In genomic region chr10:44936314-44936975, GRCh38 we compare ENCODE assay signal across 23 cellular contexts. TPM values are rescaled to one million over a fixed set of nuclear protein-coding genes. Genes with fewer than 3 reads are reported as not detected.
A peak's percentile ranks its signal among the peaks of the same experiment; 100 is the strongest.
DNase-seq lines count a peak whose midpoint lies in the region; ATAC-seq, FAIRE-seq and TF ChIP-seq lines count a peak whose summit lies in the region.
"Had no signal": no experiment of that assay in that cellular context is flagged by ENCODE, and none has a peak within 500 bp of the region (broad histone marks: within the 10 kb centered on the region; RNA-seq: fewer than 3 reads in every experiment).

No MANE protein-coding gene starts in this region.

- no peak for FAIRE-seq in GM12878 (lab: Jason Lieb, UNC)
- FAIRE-seq: GM12892 had no signal

- no peaks in the 10 kb centered on the region for H3K36me3 Mint-ChIP-seq in activated CD8-positive, alpha-beta memory T cell treated with anti-CD3 and anti-CD28 coated beads, Interleukin-2, amount 10 ng/mL, durations not matched to agents 7 days and 5 days
- no peaks in the 10 kb centered on the region for H3K36me3 Mint-ChIP-seq in activated T-helper 2 cell treated with anti-CD3 and anti-CD28 coated beads, Interferon-gamma antibody, Interleukin-2, Interleukin-4, amounts not matched to agents 10 μg/mL and 5 μg/mL and 100 μg/mL, durations not matched to agents 14 hours and 24 hours and 36 hours (ENCODE audit: low read depth)

- H3K27ac ChIP-seq in GM12878 (ENCODE audit: control insufficient read depth, insufficient read depth), result no peak overlapping the region
- peak overlapping the region; percentile 51 to 69 for H3K27ac ChIP-seq in thoracic aorta

- intact Hi-C loops in GM12878 (cut with micrococcal nuclease; ENCODE audit: unreplicated experiment), result no loop called here
- intact Hi-C loops in activated T-helper 2 cell treated with anti-CD3 and anti-CD28 coated beads, Interferon-gamma antibody, Interleukin-2, Interleukin-4, amounts not matched to agents 10 μg/mL and 5 μg/mL and 100 μg/mL, durations not matched to agents 14 hours and 24 hours and 36 hours (cut with micrococcal nuclease), result no loop called here

- H3K9ac ChIP-seq in GM12878 (ENCODE audit: control insufficient read depth, insufficient read depth, low read length), result no peak overlapping the region

- H3K4me1 Mint-ChIP-seq in activated CD8-positive, alpha-beta memory T cell treated with anti-CD3 and anti-CD28 coated beads, Interleukin-2, amount 10 ng/mL, durations not matched to agents 7 days and 5 days, result peaks cover 13% of the 10 kb centered on the region
- peaks cover 8% of the 10 kb centered on the region for H3K4me1 Mint-ChIP-seq in activated T-helper 2 cell treated with anti-CD3 and anti-CD28 coated beads, Interferon-gamma antibody, Interleukin-2, Interleukin-4, amounts not matched to agents 10 μg/mL and 5 μg/mL and 100 μg/mL, durations not matched to agents 14 hours and 24 hours and 36 hours (ENCODE audit: low read depth)

- no peak overlapping the region for H3K27ac Mint-ChIP-seq in activated CD8-positive, alpha-beta memory T cell treated with anti-CD3 and anti-CD28 coated beads, Interleukin-2, amount 10 ng/mL, durations not matched to agents 7 days and 5 days
- no peak overlapping the region for H3K27ac Mint-ChIP-seq in activated T-helper 2 cell treated with anti-CD3 and anti-CD28 coated beads, Interferon-gamma antibody, Interleukin-2, Interleukin-4, amounts not matched to agents 10 μg/mL and 5 μg/mL and 100 μg/mL, durations not matched to agents 14 hours and 24 hours and 36 hours
- H3K27ac Mint-ChIP-seq: activated naive CD8-positive, alpha-beta T cell treated with anti-CD3 and anti-CD28 coated beads, Interleukin-2, amount 50 U/mL, for 24 hours had no signal

- CTCF ChIA-PET in activated CD8-positive, alpha-beta memory T cell treated with anti-CD3 and anti-CD28 coated beads, Interleukin-2, amount 10 ng/mL, durations not matched to agents 7 days and 5 days (lab: Charles Lee), result no interaction called here
- CTCF ChIA-PET in GM12878 (lab: Yijun Ruan, JAX), result interaction anchor here (1.3 to 8.0 kb wide), 3 partner anchors 10 to 69 kb away, joined by 3 to 116 read pairs (median 5); no protein-coding TSS in a partner anchor

- in situ Hi-C loops in GM12878 (cut with MboI), result no loop called here

- H3K4me3 ChIP-seq in GM12878 (no peak overlapping the region), thoracic aorta (no peak overlapping the region)

- H3K27me3 ChIP-seq in GM12878 (replicated peaks in 1 of 2; ENCODE audit: control insufficient read depth in 2 of 2, insufficient read depth in 2 of 2, low read length in 1 of 2), result no peaks in the 10 kb centered on the region
- no peaks in the 10 kb centered on the region for H3K27me3 ChIP-seq in thoracic aorta (replicated peaks; ENCODE audit: insufficient read depth)

- TF ChIP-seq CTCF in GM12878 (IDR thresholded peaks at IDR 0.05 in 2 of 3, conservative IDR thresholded peaks at IDR 0.05 in 1 of 3; ENCODE audit: control insufficient read depth in 2 of 3, extremely low read depth in 1 of 3, insufficient read depth in 1 of 3, low read depth in 3 of 3, low read length in 3 of 3), result no peak
- no peak for TF ChIP-seq CTCF in thoracic aorta (IDR thresholded peaks at IDR 0.05)

- no peaks in the 10 kb centered on the region for H4K20me1 ChIP-seq in GM12878 (ENCODE audit: control insufficient read depth, insufficient read depth)

- peaks cover 7% of the 10 kb centered on the region for H3K27me3 Mint-ChIP-seq in activated CD8-positive, alpha-beta memory T cell treated with anti-CD3 and anti-CD28 coated beads, Interleukin-2, amount 10 ng/mL, durations not matched to agents 7 days and 5 days
- H3K27me3 Mint-ChIP-seq in activated T-helper 2 cell treated with anti-CD3 and anti-CD28 coated beads, Interferon-gamma antibody, Interleukin-2, Interleukin-4, amounts not matched to agents 10 μg/mL and 5 μg/mL and 100 μg/mL, durations not matched to agents 14 hours and 24 hours and 36 hours (ENCODE audit: low read depth), result peaks cover 4% of the 10 kb centered on the region

- RAD21 ChIA-PET in GM12878 (lab: Charles Lee; ENCODE audit: unreplicated experiment), result interaction anchor here (0.8 to 5.3 kb wide), 2 partner anchors 41 to 67 kb away, joined by 3 to 62 read pairs; partner anchors contain the start of gene DEPP1

- POLR2A ChIA-PET in GM12878 (lab: Charles Lee), result interaction anchor here (1.1 to 1.5 kb wide), 4 partner anchors 11 to 42 kb away, joined by 3 to 4 read pairs (median 4); partner anchors contain the start of gene DEPP1

- ATAC-seq in activated CD8-positive, alpha-beta memory T cell treated with anti-CD3 and anti-CD28 coated beads, Interleukin-2, amount 10 ng/mL, durations not matched to agents 7 days and 5 days, result no peak
- ATAC-seq in GM12878 (no peak), thoracic aorta (ENCODE audit: insufficient number of reproducible peaks, low FRiP score, low read depth) (no peak)
- ATAC-seq: activated naive CD8-positive, alpha-beta T cell treated with anti-CD3 and anti-CD28 coated beads, Interleukin-2, amount 50 U/mL, for 24 hours had no signal

- DNase-seq in activated CD8-positive, alpha-beta memory T cell treated with anti-CD3 and anti-CD28 coated beads, Interleukin-2, amount 10 ng/mL, durations not matched to agents 7 days and 5 days, result peak; percentile 18
- no peak for DNase-seq in activated CD8-positive, alpha-beta memory T cell treated with anti-CD3 and anti-CD28 coated beads, Interleukin-2, amount 50 U/mL, for 4 hours
- DNase-seq in GM12878 (ENCODE audit: low read depth, low spot score), result no peak
- DNase-seq in mesenteric fat pad (ENCODE audit: low spot score), result peak; percentile 62
- DNase-seq in thoracic aorta (ENCODE audit: low spot score), result no peak
- DNase-seq in DMS 273 (lab: John Stamatoyannopoulos, UW; ENCODE audit: unreplicated experiment), result no peak
- no peak for DNase-seq in activated T-helper 2 cell treated with anti-CD3 and anti-CD28 coated beads, Interferon-gamma antibody, Interleukin-2, Interleukin-4, amounts not matched to agents 10 μg/mL and 5 μg/mL and 100 μg/mL, durations not matched to agents 14 hours and 24 hours and 36 hours (ENCODE audit: low spot score)
- no peak for DNase-seq in ecto neural progenitor cell (ENCODE audit: low spot score)
- DNase-seq: activated naive CD8-positive, alpha-beta T cell treated with anti-CD3 and anti-CD28 coated beads, Interleukin-2, amount 50 U/mL, for 24 hours; central memory CD4-positive, alpha-beta T cell; DMS 273 treated with DMSO at 0.1 percent for 48 hours; NCI-H1417; NCI-H2171; stimulated activated CD4-positive, alpha-beta T cell treated with anti-CD3 and anti-CD28 coated beads, Interleukin-2, amount 100 ng/mL, for 24 hours had no signal

- SMC1A ChIA-PET in GM12878 (lab: Charles Lee; ENCODE audit: uncharacterized antibody, unreplicated experiment), result interaction anchor here (0.9 to 5.2 kb wide), 4 partner anchors 9 to 65 kb away, joined by 3 to 92 read pairs (median 5); no protein-coding TSS in a partner anchor

- H3K4me3 Mint-ChIP-seq in activated CD8-positive, alpha-beta memory T cell treated with anti-CD3 and anti-CD28 coated beads, Interleukin-2, amount 10 ng/mL, durations not matched to agents 7 days and 5 days, result no peak overlapping the region
- H3K4me3 Mint-ChIP-seq in activated T-helper 2 cell treated with anti-CD3 and anti-CD28 coated beads, Interferon-gamma antibody, Interleukin-2, Interleukin-4, amounts not matched to agents 10 μg/mL and 5 μg/mL and 100 μg/mL, durations not matched to agents 14 hours and 24 hours and 36 hours (ENCODE audit: low read depth), result no peak overlapping the region
- H3K4me3 Mint-ChIP-seq: activated naive CD8-positive, alpha-beta T cell treated with anti-CD3 and anti-CD28 coated beads, Interleukin-2, amount 50 U/mL, for 24 hours had no signal

- H3K4me1 ChIP-seq in GM12878 (ENCODE audit: control insufficient read depth, insufficient read depth, low read length) (peaks cover 8% of the 10 kb centered on the region), thoracic aorta (ENCODE audit: control insufficient read depth in 1 of 2, low read depth in 2 of 2) (peaks cover 21 to 37% of the 10 kb centered on the region in 2 donors)

- peak overlapping the region; percentile 12; the same call in 1 of the 2 replicates for H2AFZ ChIP-seq in GM12878 (ENCODE audit: control insufficient read depth, low read depth, low read length)

- TF ChIP-seq POLR2A in GM12878 (IDR thresholded peaks at IDR 0.05; ENCODE audit: low read depth, low read length), result no peak

- no peaks in the 10 kb centered on the region for H3K9me3 Mint-ChIP-seq in activated CD8-positive, alpha-beta memory T cell treated with anti-CD3 and anti-CD28 coated beads, Interleukin-2, amount 10 ng/mL, durations not matched to agents 7 days and 5 days (ENCODE audit: low read depth)
- no peaks in the 10 kb centered on the region for H3K9me3 Mint-ChIP-seq in activated T-helper 2 cell treated with anti-CD3 and anti-CD28 coated beads, Interferon-gamma antibody, Interleukin-2, Interleukin-4, amounts not matched to agents 10 μg/mL and 5 μg/mL and 100 μg/mL, durations not matched to agents 14 hours and 24 hours and 36 hours

- H3K36me3 ChIP-seq in GM12878 (ENCODE audit: control insufficient read depth in 2 of 2, insufficient read depth in 2 of 2, low read length in 1 of 2), result no peaks in the 10 kb centered on the region
- H3K36me3 ChIP-seq in thoracic aorta, result no peaks in the 10 kb centered on the region

- H3K79me2 ChIP-seq in GM12878 (ENCODE audit: control insufficient read depth, insufficient read depth, low read length), result no peaks in the 10 kb centered on the region

- 72% methylated on average over 7 of the region's 7 CpGs for WGBS in GM12878 (ENCODE audit: insufficient coverage, insufficient replicate concordance, low lambda C conversion rate, missing lambda C conversion rate)

- BruUV-seq in GM12878 (replicated peaks; lab: Mats Ljungman, UMichigan), result no TSS peak

- no peak for TF ChIP-seq EP300 in GM12878 (IDR thresholded peaks at IDR 0.05; ENCODE audit: borderline replicate concordance in 1 of 2, control insufficient read depth in 1 of 2, low read depth in 2 of 2, low read length in 2 of 2)

- no peak overlapping the region for H3K4me2 ChIP-seq in GM12878 (ENCODE audit: control insufficient read depth, insufficient read depth)

- TF ChIP-seq RAD21 in GM12878 (IDR thresholded peaks at IDR 0.05; ENCODE audit: insufficient read depth, low read depth, low read length), result no peak

- H3K9me3 ChIP-seq in GM12878 (replicated peaks; ENCODE audit: control insufficient read depth, insufficient read depth, low read length), result no peaks in the 10 kb centered on the region; the same call in 2 of the 3 replicates
- H3K9me3 ChIP-seq in thoracic aorta, result no peaks in the 10 kb centered on the region

RNA-seq across cellular contexts. Expression of gene RASSF4, which starts 23.2 kb away (rescaled TPM):
- 1 to 10 TPM; 1.2 to 3.1 TPM for total RNA-seq in activated CD8-positive, alpha-beta memory T cell treated with anti-CD3 and anti-CD28 coated beads, Interleukin-2, amount 10 ng/mL, durations not matched to agents 7 days and 5 days
- total RNA-seq in GM12878 (2013; cell fraction: nucleolus; rRNA removed), result 175 and 194 TPM in 2 replicates
- total RNA-seq in GM12878 (2014; rRNA removed) (15.6 and 16.5 TPM in 2 replicates), GM12878 (2014; rRNA removed; fragmentation: Illumina TruSeq; extraction: Trizol) (10.9 and 11.9 TPM in 2 replicates), GM12878 (2021) (20.0 and 21.1 TPM in 2 replicates), mesenteric fat pad (122 TPM), thoracic aorta (10 to 100 TPM; 48.5 to 68.5 TPM)
- 9.8 TPM for polyA plus RNA-seq in GM12878 (2011; ENCODE audit: low read depth)
- polyA plus RNA-seq in GM12878 (2011; rRNA removed) (50.8 and 71.1 TPM in 2 replicates), GM12878 (2014; fragmentation: Illumina TruSeq; extraction: Trizol) (6.3 and 10.7 TPM in 2 replicates), GM12878 (2014; fragmentation: Nextera tagmentation; extraction: Ambion mirVana) (1 to 10 TPM; 3.7 to 4.0 TPM), GM12878 (2014; rRNA removed) (17.1 and 19.4 TPM in 2 replicates), GM12878 (2016; fragmentation: Nextera tagmentation; extraction: Ambion mirVana) (10 to 100 TPM; 17.1 to 19.1 TPM)
- polyA plus RNA-seq in GM12878 (2011; cell fraction: cytosol; rRNA removed), result 55.8 and 83.7 TPM in 2 replicates
- polyA plus RNA-seq in GM12878 (2011; cell fraction: nucleus; rRNA removed), result 307 and 389 TPM in 2 replicates
- polyA plus RNA-seq in GM12878 (2012), result 16.9 and 18.3 TPM in 2 replicates
- 45.6 and 75.7 TPM in 2 replicates for polyA minus RNA-seq in GM12878 (2011; rRNA and poly(A)+ RNA removed)
- polyA minus RNA-seq in GM12878 (2011; cell fraction: cytosol; rRNA and poly(A)+ RNA removed), result 17.1 and 19.4 TPM in 2 replicates
- polyA minus RNA-seq in GM12878 (2011; cell fraction: nucleus; rRNA and poly(A)+ RNA removed), result 66.4 and 98.8 TPM in 2 replicates
- 0.66 and 1.7 TPM in 2 replicates for total RNA-seq in activated T-helper 2 cell treated with anti-CD3 and anti-CD28 coated beads, Interferon-gamma antibody, Interleukin-2, Interleukin-4, amounts not matched to agents 10 μg/mL and 5 μg/mL and 100 μg/mL, durations not matched to agents 14 hours and 24 hours and 36 hours

RNA-seq across cellular contexts. Expression of gene TMEM72, which starts 25.3 kb away (rescaled TPM):
- not detected for total RNA-seq in activated CD8-positive, alpha-beta memory T cell treated with anti-CD3 and anti-CD28 coated beads, Interleukin-2, amount 10 ng/mL, durations not matched to agents 7 days and 5 days
- not detected in 2 replicates for total RNA-seq in GM12878 (2013; cell fraction: nucleolus; rRNA removed)
- total RNA-seq in GM12878 (2014; rRNA removed) (not detected in 2 replicates), GM12878 (2014; rRNA removed; fragmentation: Illumina TruSeq; extraction: Trizol) (not detected in 2 replicates), GM12878 (2021) (not detected in 2 replicates), mesenteric fat pad (not detected), thoracic aorta (not detected)
- not detected for polyA plus RNA-seq in GM12878 (2011; ENCODE audit: low read depth)
- polyA plus RNA-seq in GM12878 (2011; rRNA removed) (0.07 and 0.12 TPM in 2 replicates), GM12878 (2014; fragmentation: Illumina TruSeq; extraction: Trizol) (not detected in 2 replicates), GM12878 (2014; fragmentation: Nextera tagmentation; extraction: Ambion mirVana) (not detected), GM12878 (2014; rRNA removed) (not detected in 2 replicates), GM12878 (2016; fragmentation: Nextera tagmentation; extraction: Ambion mirVana) (not detected)
- polyA plus RNA-seq in GM12878 (2011; cell fraction: cytosol; rRNA removed), result 0.21 and 0.32 TPM in 2 replicates
- polyA plus RNA-seq in GM12878 (2011; cell fraction: nucleus; rRNA removed), result 0.28 and 0.42 TPM in 2 replicates
- 0.08 TPM in 1 of 2 replicates, not detected in the other for polyA plus RNA-seq in GM12878 (2012)
- 0.29 and 0.41 TPM in 2 replicates for polyA minus RNA-seq in GM12878 (2011; rRNA and poly(A)+ RNA removed)
- polyA minus RNA-seq in GM12878 (2011; cell fraction: cytosol; rRNA and poly(A)+ RNA removed), result not detected in 2 replicates
- 0.12 TPM in 1 of 2 replicates, not detected in the other for polyA minus RNA-seq in GM12878 (2011; cell fraction: nucleus; rRNA and poly(A)+ RNA removed)
- not detected in 2 replicates for total RNA-seq in activated T-helper 2 cell treated with anti-CD3 and anti-CD28 coated beads, Interferon-gamma antibody, Interleukin-2, Interleukin-4, amounts not matched to agents 10 μg/mL and 5 μg/mL and 100 μg/mL, durations not matched to agents 14 hours and 24 hours and 36 hours
- total RNA-seq: A172; activated CD8-positive, alpha-beta memory T cell treated with anti-CD3 and anti-CD28 coated beads for 36 hours; fibroblast of villous mesenchyme; HT-29; mucosa of gallbladder; sciatic nerve; SK-MEL-5 had no signal
- polyA plus RNA-seq: BJ had no signal

RNA-seq across cellular contexts. Expression of gene DEPP1, which starts 42.2 kb away (rescaled TPM):
- total RNA-seq in activated CD8-positive, alpha-beta memory T cell treated with anti-CD3 and anti-CD28 coated beads, Interleukin-2, amount 10 ng/mL, durations not matched to agents 7 days and 5 days, result under 1 TPM in 1 of 2 experiments, not detected in 1; 0.37 TPM
- 23.8 and 31.1 TPM in 2 replicates for total RNA-seq in GM12878 (2013; cell fraction: nucleolus; rRNA removed)
- total RNA-seq in GM12878 (2014; rRNA removed), result 7.8 and 8.4 TPM in 2 replicates
- 5.6 and 5.7 TPM in 2 replicates for total RNA-seq in GM12878 (2014; rRNA removed; fragmentation: Illumina TruSeq; extraction: Trizol)
- 8.6 and 8.9 TPM in 2 replicates for total RNA-seq in GM12878 (2021)
- polyA plus RNA-seq in GM12878 (2011; ENCODE audit: low read depth), result 1.2 TPM
- polyA plus RNA-seq in GM12878 (2011; rRNA removed), result 2.4 and 4.5 TPM in 2 replicates
- polyA plus RNA-seq in GM12878 (2011; cell fraction: cytosol; rRNA removed), result 5.2 and 6.2 TPM in 2 replicates
- polyA plus RNA-seq in GM12878 (2011; cell fraction: nucleus; rRNA removed), result 3.0 and 3.7 TPM in 2 replicates
- polyA plus RNA-seq in GM12878 (2012), result 2.1 and 4.4 TPM in 2 replicates
- 3.8 and 6.1 TPM in 2 replicates for polyA plus RNA-seq in GM12878 (2014; fragmentation: Illumina TruSeq; extraction: Trizol)
- polyA plus RNA-seq in GM12878 (2014; fragmentation: Nextera tagmentation; extraction: Ambion mirVana), result 1 to 10 TPM; 1.7 to 1.8 TPM
- 8.5 TPM in 2 replicates for polyA plus RNA-seq in GM12878 (2014; rRNA removed)
- polyA plus RNA-seq in GM12878 (2016; fragmentation: Nextera tagmentation; extraction: Ambion mirVana), result 10 to 100 TPM; 11.0 to 12.1 TPM
- polyA minus RNA-seq in GM12878 (2011; rRNA and poly(A)+ RNA removed), result 6.1 and 8.3 TPM in 2 replicates
- polyA minus RNA-seq in GM12878 (2011; cell fraction: cytosol; rRNA and poly(A)+ RNA removed), result 2.6 and 3.1 TPM in 2 replicates
- 8.7 and 10.1 TPM in 2 replicates for polyA minus RNA-seq in GM12878 (2011; cell fraction: nucleus; rRNA and poly(A)+ RNA removed)
- total RNA-seq in mesenteric fat pad, result 566 TPM
- total RNA-seq in thoracic aorta, result 100 to 1,000 TPM; 473 to 661 TPM
- 0.64 and 1.5 TPM in 2 replicates for total RNA-seq in activated T-helper 2 cell treated with anti-CD3 and anti-CD28 coated beads, Interferon-gamma antibody, Interleukin-2, Interleukin-4, amounts not matched to agents 10 μg/mL and 5 μg/mL and 100 μg/mL, durations not matched to agents 14 hours and 24 hours and 36 hours

Comparison
In these comparisons a context has a peak if more than half of its experiments do, and no peak if none do; other contexts are left out.
1. DNase-seq: peak in activated CD8-positive, alpha-beta memory T cell treated with anti-CD3 and anti-CD28 coated beads, Interleukin-2, amount 10 ng/mL, durations not matched to agents 7 days and 5 days (single experiment) and mesenteric fat pad (single experiment); none in activated CD8-positive, alpha-beta memory T cell treated with anti-CD3 and anti-CD28 coated beads, Interleukin-2, amount 50 U/mL, for 4 hours (single experiment), GM12878 (single experiment), thoracic aorta (single experiment), DMS 273 (single experiment), activated T-helper 2 cell treated with anti-CD3 and anti-CD28 coated beads, Interferon-gamma antibody, Interleukin-2, Interleukin-4, amounts not matched to agents 10 μg/mL and 5 μg/mL and 100 μg/mL, durations not matched to agents 14 hours and 24 hours and 36 hours (single experiment) and ecto neural progenitor cell (single experiment).
2. RNA of gene DEPP1, which starts 42.2 kb away (total RNA-seq): 473 to 661 TPM in thoracic aorta and 566 TPM in mesenteric fat pad (single experiment); 5.6 to 31.1 TPM in GM12878, 0.64 to 1.5 TPM in activated T-helper 2 cell treated with anti-CD3 and anti-CD28 coated beads, Interferon-gamma antibody, Interleukin-2, Interleukin-4, amounts not matched to agents 10 μg/mL and 5 μg/mL and 100 μg/mL, durations not matched to agents 14 hours and 24 hours and 36 hours and 0.37 TPM in activated CD8-positive, alpha-beta memory T cell treated with anti-CD3 and anti-CD28 coated beads, Interleukin-2, amount 10 ng/mL, durations not matched to agents 7 days and 5 days; every median in the first group is over 10 times any median in the second.